In genomic region chr18:50704541-50704940, GRCh38 we compare ENCODE assay signal across 16 cellular contexts.
DNase-seq lines count a peak whose midpoint lies in the region; ATAC-seq and TF ChIP-seq lines count a peak whose summit lies in the region.
"Had no signal": no experiment of that assay in that cellular context is flagged by ENCODE, and none has a peak within 500 bp of the region (broad histone marks: within the 10 kb centered on the region; RNA-seq: fewer than 3 reads in every experiment).

No MANE protein-coding gene starts in this region.

- no peaks in the 10 kb centered on the region for H3K36me3 Mint-ChIP-seq in neural crest cell (ENCODE audit: low read depth)
- H3K36me3 Mint-ChIP-seq: CD8-positive, alpha-beta memory T cell had no signal

- no peak overlapping the region for H3K4me3 ChIP-seq in sigmoid colon
- H3K4me3 ChIP-seq: BLaER1 had no signal

- no peak overlapping the region for H3K4me3 Mint-ChIP-seq in neural crest cell
- H3K4me3 Mint-ChIP-seq: CD8-positive, alpha-beta memory T cell; HFFc6 had no signal

- TF ChIP-seq CTCF in neural crest cell (conservative IDR thresholded peaks at IDR 0.05), result no peak
- TF ChIP-seq CTCF in sigmoid colon (IDR thresholded peaks at IDR 0.05), result no peak

- H3K27ac Mint-ChIP-seq in neural crest cell (ENCODE audit: unreplicated experiment), result peak overlapping the region; percentile 52
- H3K27ac Mint-ChIP-seq: HFFc6 had no signal

- in situ Hi-C loops in KBM-7 (cut with MboI; ENCODE audit: low pct_unique_long_range_greater_than_20kb, low sequenced_read_pairs), result no loop called here

- ATAC-seq in left ventricle myocardium superior, result no peak

- no peaks in the 10 kb centered on the region for H3K36me3 ChIP-seq in sigmoid colon
- H3K36me3 ChIP-seq: BLaER1 had no signal

- DNase-seq in cardiac septum (ENCODE audit: low spot score), result peak; percentile 56
- no peak for DNase-seq in left ventricle myocardium superior
- DNase-seq in neural crest cell (ENCODE audit: low read depth, low spot score), result no peak
- peak; percentile 40 for DNase-seq in sigmoid colon
- no peak for DNase-seq in NCI-H774 (lab: John Stamatoyannopoulos, UW)
- no peak for DNase-seq in KBM-7
- DNase-seq in NCI-H2171 treated with DMSO at 0.1 percent for 48 hours (lab: John Stamatoyannopoulos, UW), result no peak
- DNase-seq: 8988T; AML-193; Caco-2; CD8-positive, alpha-beta memory T cell; DND-41; GDM1; HCEC 1CT; HFFc6 had no signal

- H3K27me3 ChIP-seq in sigmoid colon, result no peaks in the 10 kb centered on the region
- H3K27me3 ChIP-seq: BLaER1 had no signal

- peaks cover 22% of the 10 kb centered on the region for H3K4me1 Mint-ChIP-seq in neural crest cell
- H3K4me1 Mint-ChIP-seq: CD8-positive, alpha-beta memory T cell had no signal

- no peaks in the 10 kb centered on the region for H3K9me3 Mint-ChIP-seq in neural crest cell
- H3K9me3 Mint-ChIP-seq: CD8-positive, alpha-beta memory T cell had no signal

- intact Hi-C loops in cardiac septum (cut with DNase I), result no loop called here
- intact Hi-C loops in left ventricle myocardium superior (cut with micrococcal nuclease), result no loop called here
- intact Hi-C loops in sigmoid colon (cut with DNase I), result loop anchor here (10.0 kb wide), 1 partner anchor 50 kb away; no protein-coding TSS in a partner anchor

- H3K4me1 ChIP-seq in sigmoid colon, result peaks cover 0 to 15% (median 2%) of the 10 kb centered on the region in 4 donors
- H3K4me1 ChIP-seq: Caco-2 had no signal

- no peak for TF ChIP-seq POLR2A in sigmoid colon (IDR thresholded peaks at IDR 0.05)

- no peaks in the 10 kb centered on the region for H3K9me3 ChIP-seq in sigmoid colon
- H3K9me3 ChIP-seq: BLaER1, Caco-2 had no signal

- TF ChIP-seq EP300 in sigmoid colon (IDR thresholded peaks at IDR 0.05), result no peak

- WGBS in sigmoid colon, 2 donors, result 83 to 87% methylated on average over 3 of the region's 3 CpGs

- H3K27me3 Mint-ChIP-seq in neural crest cell (ENCODE audit: low read depth), result no peaks in the 10 kb centered on the region

- no peak overlapping the region for H3K27ac ChIP-seq in sigmoid colon
- H3K27ac ChIP-seq: BLaER1 had no signal

Comparison
In these comparisons a context has a peak if more than half of its experiments do, and no peak if none do; other contexts are left out.
1. DNase-seq: peak in cardiac septum (single experiment) and sigmoid colon (single experiment); none in left ventricle myocardium superior (single experiment), neural crest cell (single experiment), NCI-H774 (single experiment), KBM-7 (single experiment) and NCI-H2171 treated with DMSO at 0.1 percent for 48 hours (single experiment).